Comparison of ENCODE assay signal across 7 cellular contexts in genomic region chr9:21334603-21334968, GRCh38. TPM values are rescaled to one million over a fixed set of nuclear protein-coding genes. Genes with fewer than 3 reads are reported as not detected.
DNase-seq lines count a peak whose midpoint lies in the region; ATAC-seq and TF ChIP-seq lines count a peak whose summit lies in the region.
"Had no signal": no experiment of that assay in that cellular context is flagged by ENCODE, and none has a peak within 500 bp of the region (broad histone marks: within the 10 kb centered on the region; RNA-seq: fewer than 3 reads in every experiment).

No MANE protein-coding gene starts in this region.

- H3K9ac ChIP-seq in adipocyte (ENCODE audit: low read length) (peak overlapping the region; percentile 99), mucosa of rectum (ENCODE audit: low read depth in 1 of 2, low read length in 2 of 2) (peak overlapping the region; percentile 95 to 99)

- H3K9me3 ChIP-seq in adipocyte (ENCODE audit: control insufficient read depth, low read length): no peaks in the 10 kb centered on the region
- H3K9me3 ChIP-seq in mucosa of rectum (ENCODE audit: control insufficient read depth in 2 of 2, low read length in 2 of 2): no peaks in the 10 kb centered on the region

- no peaks in the 10 kb centered on the region for H3K36me3 ChIP-seq in adipocyte (ENCODE audit: control insufficient read depth, insufficient read depth, low read length, severe bottlenecking)
- H3K36me3 ChIP-seq in mucosa of rectum (ENCODE audit: control insufficient read depth in 2 of 2, insufficient read depth in 2 of 2, low read length in 2 of 2): peaks cover 0 to 9% of the 10 kb centered on the region in 2 donors

- ATAC-seq in HG02678 (IDR thresholded peaks at IDR 0.05; ENCODE audit: unreplicated experiment): peak; percentile 9

- H3K4me3 ChIP-seq in adipocyte (ENCODE audit: low read length): peak overlapping the region; percentile 92
- peak overlapping the region; percentile 90 to 99 for H3K4me3 ChIP-seq in mucosa of rectum (ENCODE audit: low read length in 2 of 2)

- TF ChIP-seq CTCF in C4-2B (conservative IDR thresholded peaks at IDR 0.05): no peak

- H3K27ac ChIP-seq in C4-2B (peak overlapping the region; percentile 98), mucosa of rectum (ENCODE audit: low read depth in 2 of 2, low read length in 2 of 2) (peak overlapping the region; percentile 92 to 94)

- H3K4me1 ChIP-seq in adipocyte (ENCODE audit: control insufficient read depth, insufficient read depth, low read length) (peaks cover 43% of the 10 kb centered on the region), mucosa of rectum (ENCODE audit: control insufficient read depth in 2 of 2, insufficient read depth in 2 of 2, low read length in 2 of 2) (peaks cover 9 to 21% of the 10 kb centered on the region in 2 donors)

- no peaks in the 10 kb centered on the region for H3K27me3 ChIP-seq in adipocyte (replicated peaks; ENCODE audit: control insufficient read depth, insufficient read depth, low read length)
- H3K27me3 ChIP-seq in mucosa of rectum (ENCODE audit: control insufficient read depth in 2 of 2, insufficient read depth in 2 of 2, low read length in 2 of 2): no peaks in the 10 kb centered on the region

- DNase-seq in adipocyte (ENCODE audit: low read depth) (peak; percentile 50), NCI-H2029 treated with DMSO at 0.1 percent for 48 hours (lab: John Stamatoyannopoulos, UW) (no peak), ureter (ENCODE audit: low spot score) (no peak)

RNA-seq across cellular contexts. Expression of gene KLHL9, which starts 0.6 kb away (rescaled TPM):
- 27.8 TPM for total RNA-seq in ureter

RNA-seq across cellular contexts. Expression of gene IFNA6, which starts 16.1 kb away (rescaled TPM):
- not detected for total RNA-seq in ureter
- total RNA-seq: HT1080 had no signal

RNA-seq across cellular contexts. Expression of gene IFNA5, which starts 29.5 kb away (rescaled TPM):
- total RNA-seq in ureter: not detected
- total RNA-seq: HT1080 had no signal

RNA-seq across cellular contexts. Expression of gene IFNA13, which starts 33.3 kb away (rescaled TPM):
- total RNA-seq in ureter: not detected
- total RNA-seq: HT1080 had no signal

RNA-seq across cellular contexts. Expression of gene IFNA2, which starts 50.6 kb away (rescaled TPM):
- not detected for total RNA-seq in ureter
- total RNA-seq: HT1080 had no signal
